Comparison of ENCODE assay signal across 7 cellular contexts in genomic region chr3:136197159-136197715, GRCh38. TPM values are rescaled to one million over a fixed set of nuclear protein-coding genes. Genes with fewer than 3 reads are reported as not detected.
DNase-seq lines count a peak whose midpoint lies in the region; ATAC-seq and TF ChIP-seq lines count a peak whose summit lies in the region.

No MANE protein-coding gene starts in this region.

- H3K56ac ChIP-seq in H9 (ENCODE audit: insufficient read length, low read depth, low read length), result no peak overlapping the region

- H3K4ac ChIP-seq in H9 (ENCODE audit: low read depth, low read length), result no peak overlapping the region

- H3K4me3 Mint-ChIP-seq in H9, result peak overlapping the region; percentile 96 to 98
- H3K4me3 Mint-ChIP-seq in nephron, result peak overlapping the region; percentile 95 to 97 (median 95)

- peak overlapping the region; percentile 77 for H3K9ac ChIP-seq in H9 (ENCODE audit: extremely low read depth, insufficient read length, low read length)
- peak overlapping the region; percentile 97 for H3K9ac ChIP-seq in NT2/D1 (ENCODE audit: insufficient read length, low read depth)

- no peaks in the 10 kb centered on the region for H3K79me1 ChIP-seq in H9 (ENCODE audit: insufficient read depth, low read depth, low read length, poor library complexity, severe bottlenecking)

- no peak for TF ChIP-seq CTCF in H9 (conservative IDR thresholded peaks at IDR 0.05)
- TF ChIP-seq CTCF in nephron (IDR thresholded peaks at IDR 0.05; ENCODE audit: unreplicated experiment in 3 of 3), result no peak

- WGBS in H9 (ENCODE audit: extremely low coverage, insufficient read length, low lambda C conversion rate), result no CpG with 5 or more reads among the region's 13 CpGs
- WGBS in ectodermal cell, 2 experiments, result 22 to 23% methylated on average over 13 of the region's 13 CpGs

- no peak overlapping the region for H4K8ac ChIP-seq in H9 (replicated peaks; ENCODE audit: insufficient read length, low read depth, low read length)

- H3K4me1 Mint-ChIP-seq in H9 (peaks cover 31 to 32% of the 10 kb centered on the region in 2 experiments), nephron (peaks cover 28% of the 10 kb centered on the region)

- H4K20me1 ChIP-seq in H9 (ENCODE audit: control insufficient read depth, insufficient read depth, insufficient read length), result no peaks in the 10 kb centered on the region

- peaks cover 7 to 22% (median 11%) of the 10 kb centered on the region in 3 experiments for H3K36me3 Mint-ChIP-seq in H9 (ENCODE audit: insufficient read depth in 1 of 3, low read depth in 3 of 3)
- H3K36me3 Mint-ChIP-seq in nephron (ENCODE audit: low read depth), result peaks cover 4% of the 10 kb centered on the region

- no peak overlapping the region for H2BK12ac ChIP-seq in H9 (ENCODE audit: insufficient read length, low read depth, low read length)

- no peak overlapping the region for H4K91ac ChIP-seq in H9 (ENCODE audit: insufficient read length, low read depth, low read length)

- 0 out of 2 replicates have a peak, but pooled peaks cover 2% of the 10 kb centered on the region for H3K4me1 ChIP-seq in H9 (ENCODE audit: insufficient read depth, low read length)
- H3K4me1 ChIP-seq in NT2/D1 (ENCODE audit: insufficient read depth, insufficient read length), result no peaks in the 10 kb centered on the region
- peaks cover 6% of the 10 kb centered on the region for H3K4me1 ChIP-seq in ectodermal cell (ENCODE audit: control insufficient read depth, insufficient read depth, low read length)

- H3K9me3 ChIP-seq in H9 (ENCODE audit: control insufficient read depth, low read depth, low read length) (no peaks in the 10 kb centered on the region), NT2/D1 (ENCODE audit: insufficient read depth, low read length) (peaks cover 9% of the 10 kb centered on the region; the same call in 1 of the 2 replicates), ectodermal cell (ENCODE audit: control insufficient read depth, low read length) (no peaks in the 10 kb centered on the region)

- ATAC-seq in GM21447 (IDR thresholded peaks at IDR 0.05; ENCODE audit: unreplicated experiment) (no peak), GM21723 (IDR thresholded peaks at IDR 0.05; ENCODE audit: unreplicated experiment) (no peak), GM18498 (IDR thresholded peaks at IDR 0.05; ENCODE audit: unreplicated experiment) (no peak)

- DNase-seq in H9 (no peak), NT2/D1 (ENCODE audit: low read depth, low spot score) (no peak)

- peaks cover 23% of the 10 kb centered on the region; the same call in 1 of the 2 replicates for H3K79me2 ChIP-seq in H9 (ENCODE audit: insufficient read depth, low read length)

- no peak overlapping the region for H2BK5ac ChIP-seq in H9 (ENCODE audit: insufficient read length, low read length)

- peak overlapping the region; percentile 99 to 100 (median 100) for H3K27ac Mint-ChIP-seq in H9
- H3K27ac Mint-ChIP-seq in nephron, result peak overlapping the region; percentile 92 to 100 (median 98)

- H4K5ac ChIP-seq in H9 (ENCODE audit: insufficient read length, low read depth, low read length), result no peak overlapping the region

- H3K9me3 Mint-ChIP-seq in H9 (peaks cover 12 to 15% of the 10 kb centered on the region in 2 experiments), nephron (no peaks in the 10 kb centered on the region)

- peak overlapping the region; percentile 85 for H3K18ac ChIP-seq in H9 (ENCODE audit: insufficient read length, low read depth, low read length)

- H3K23me2 ChIP-seq in H9 (ENCODE audit: insufficient read length, low read depth, low read length, poor library complexity, severe bottlenecking), result peaks cover 6% of the 10 kb centered on the region

- no peak overlapping the region for H2BK120ac ChIP-seq in H9 (ENCODE audit: low read depth, low read length, poor library complexity, severe bottlenecking)

- no peak overlapping the region for H2AFZ ChIP-seq in H9 (ENCODE audit: low read length)

- no peak overlapping the region for H3T11ph ChIP-seq in H9 (ENCODE audit: low read length)

- peaks cover 3% of the 10 kb centered on the region; the same call in 1 of the 2 replicates for H3K27me3 Mint-ChIP-seq in H9 (ENCODE audit: low read depth)
- H3K27me3 Mint-ChIP-seq in nephron (ENCODE audit: low read depth), result no peaks in the 10 kb centered on the region

- peak overlapping the region; percentile 34 for H3K4me2 ChIP-seq in H9 (ENCODE audit: insufficient read depth, insufficient read length, low read length)

- H3K4me3 ChIP-seq in NT2/D1 (ENCODE audit: insufficient read length, low read depth), result peak overlapping the region; percentile 82
- H3K4me3 ChIP-seq in ectodermal cell (ENCODE audit: insufficient read depth, low read depth, low read length), result peak overlapping the region; percentile 94

- H2BK20ac ChIP-seq in H9 (ENCODE audit: low read depth, low read length, poor library complexity, severe bottlenecking), result no peak overlapping the region

- H3K36me3 ChIP-seq in NT2/D1 (ENCODE audit: insufficient read depth, insufficient read length, low read length) (peaks cover 8% of the 10 kb centered on the region), ectodermal cell (ENCODE audit: control insufficient read depth, insufficient read depth, low read length) (no peaks in the 10 kb centered on the region)

- H3K27ac ChIP-seq in H9 (ENCODE audit: insufficient read length, low read depth, low read length) (peak overlapping the region; percentile 73), ectodermal cell (ENCODE audit: insufficient read depth, low read depth, low read length, poor library complexity, severe bottlenecking) (peak overlapping the region; percentile 99)

- no peak overlapping the region for H2AK5ac ChIP-seq in H9 (ENCODE audit: insufficient read length, low read length)

- no peak overlapping the region for H2BK15ac ChIP-seq in H9 (ENCODE audit: low read depth, low read length)

- peak overlapping the region; percentile 91 for H3K14ac ChIP-seq in H9 (ENCODE audit: insufficient read depth, low read length)

- H3K27me3 ChIP-seq in H9 (ENCODE audit: insufficient read depth, low read length), result no peaks in the 10 kb centered on the region
- no peaks in the 10 kb centered on the region for H3K27me3 ChIP-seq in NT2/D1 (ENCODE audit: insufficient read depth, insufficient read length)
- no peaks in the 10 kb centered on the region for H3K27me3 ChIP-seq in ectodermal cell (ENCODE audit: control insufficient read depth, insufficient read depth, low read length, poor library complexity, severe bottlenecking)

- no peak overlapping the region for H3K23ac ChIP-seq in H9 (ENCODE audit: insufficient read length, low read depth, low read length)

RNA-seq across cellular contexts. Expression of gene MSL2, which starts 1.1 kb away (rescaled TPM):
- 38.4 and 42.7 TPM in 2 replicates for total RNA-seq in H9 (2021)
- 35.4 TPM for polyA plus RNA-seq in ectodermal cell (2013, experiment 1 of 4)
- polyA plus RNA-seq in ectodermal cell (2013, experiment 2 of 4), result 33.9 TPM
- 33.0 TPM for polyA plus RNA-seq in ectodermal cell (2013, experiment 3 of 4)
- polyA plus RNA-seq in ectodermal cell (2013, experiment 4 of 4), result 37.1 TPM

RNA-seq across cellular contexts. Expression of gene PCCB, which starts 52.9 kb away (rescaled TPM):
- total RNA-seq in H9 (2021), result 65.6 and 68.9 TPM in 2 replicates
- polyA plus RNA-seq in ectodermal cell (2013, experiment 1 of 4), result 61.7 TPM
- 63.0 TPM for polyA plus RNA-seq in ectodermal cell (2013, experiment 2 of 4)
- polyA plus RNA-seq in ectodermal cell (2013, experiment 3 of 4), result 52.4 TPM
- 56.5 TPM for polyA plus RNA-seq in ectodermal cell (2013, experiment 4 of 4)
